In genomic region chr5:32172908-32173393, GRCh38 we compare ENCODE assay signal across 8 cellular contexts. TPM values are rescaled to one million over a fixed set of nuclear protein-coding genes. Genes with fewer than 3 reads are reported as not detected.
DNase-seq lines count a peak whose midpoint lies in the region; ATAC-seq and TF ChIP-seq lines count a peak whose summit lies in the region.

No MANE protein-coding gene starts in this region.

- H3K4me3 Mint-ChIP-seq in brain, result peak overlapping the region; percentile 98 to 100 (median 100)

- peaks cover 57% of the 10 kb centered on the region for H3K4me1 Mint-ChIP-seq in brain

- no peaks in the 10 kb centered on the region for H3K9me3 ChIP-seq in lung (ENCODE audit: control insufficient read depth in 2 of 2, insufficient read depth in 1 of 2, low read length in 1 of 2)
- no peaks in the 10 kb centered on the region for H3K9me3 ChIP-seq in upper lobe of right lung

- H3K27ac ChIP-seq in lung (ENCODE audit: low read depth in 1 of 2, low read length in 1 of 2) (peak overlapping the region; percentile 94 to 99), upper lobe of right lung (peak overlapping the region; percentile 99)

- H3K27me3 ChIP-seq in lung (ENCODE audit: control insufficient read depth, insufficient read depth) (no peaks in the 10 kb centered on the region), upper lobe of right lung (no peaks in the 10 kb centered on the region)

- H3K4me3 ChIP-seq in AG10803 (ENCODE audit: low read length) (peak overlapping the region; percentile 87), lung (peak overlapping the region; percentile 98), upper lobe of right lung (peak overlapping the region; percentile 85)

- H3K27ac Mint-ChIP-seq in brain, result peak overlapping the region; percentile 99 to 100 (median 100)

- DNase-seq in AG10803 (ENCODE audit: low read depth) (no peak), HT1080 (ENCODE audit: low read depth) (peak; percentile 10), lung (ENCODE audit: low spot score) (no peak), upper lobe of right lung (no peak), putamen (ENCODE audit: low spot score) (no peak)
- no peak for DNase-seq in activated CD4-positive, alpha-beta T cell treated with anti-CD3 and anti-CD28 coated beads for 48 hours

- TF ChIP-seq CTCF in AG10803 (conservative IDR thresholded peaks at IDR 0.05; ENCODE audit: low read length), result no peak
- no peak for TF ChIP-seq CTCF in brain (conservative IDR thresholded peaks at IDR 0.05)
- TF ChIP-seq CTCF in lung (IDR thresholded peaks at IDR 0.05; ENCODE audit: control extremely low read depth, extremely low read depth), result no peak
- TF ChIP-seq CTCF in upper lobe of right lung (IDR thresholded peaks at IDR 0.05), result no peak

- intact Hi-C loops in upper lobe of right lung (cut with DNase I), result no loop called here

- H3K4me1 ChIP-seq in lung (ENCODE audit: control insufficient read depth in 2 of 2, insufficient read depth in 2 of 2, low read length in 2 of 2) (peaks cover 5 to 12% of the 10 kb centered on the region in 2 donors), upper lobe of right lung (peaks cover 39% of the 10 kb centered on the region)

- no peaks in the 10 kb centered on the region for H3K9me3 Mint-ChIP-seq in brain

- peaks cover 54% of the 10 kb centered on the region for H3K36me3 Mint-ChIP-seq in brain

- ATAC-seq in lung (ENCODE audit: insufficient read depth, low FRiP score) (no peak), upper lobe of right lung (no peak), GM21515 (IDR thresholded peaks at IDR 0.05; ENCODE audit: unreplicated experiment) (no peak)

- peaks cover 16% of the 10 kb centered on the region for H3K27me3 Mint-ChIP-seq in brain

- H3K36me3 ChIP-seq in lung (ENCODE audit: control insufficient read depth in 2 of 2, insufficient read depth in 2 of 2, low read length in 2 of 2), result peaks cover 3 to 4% of the 10 kb centered on the region in 2 donors
- peaks cover 36% of the 10 kb centered on the region for H3K36me3 ChIP-seq in upper lobe of right lung

- WGBS in lung, 2 donors, result 0 to 1% methylated on average over 9 of the region's 9 CpGs

RNA-seq across cellular contexts. Expression of gene GOLPH3, which starts 1.2 kb away (rescaled TPM):
- total RNA-seq in HT1080 (2014; rRNA removed; shearing (Covaris generic)), result 44.5 and 51.7 TPM in 2 replicates
- polyA plus RNA-seq in HT1080 (2015; cell fraction: cytosol; rRNA removed), result 58.5 and 62.3 TPM in 2 replicates
- polyA plus RNA-seq in HT1080 (2015; cell fraction: nucleus; rRNA removed), result 30.1 and 30.3 TPM in 2 replicates
- polyA plus RNA-seq in brain (ENCODE audit: insufficient read depth, low read depth, low replicate concordance), result 55.4 TPM
- total RNA-seq in lung, result 100 to 1,000 TPM in 1 of 2 donors, 10 to 100 TPM in 1; 81.4 to 112 TPM
- polyA plus RNA-seq in lung, result 10 to 100 TPM; 52.2 to 58.3 TPM
- 112 TPM for total RNA-seq in upper lobe of right lung
